1 cellular context compared by ENCODE assay signal in the genomic region with DNA sequence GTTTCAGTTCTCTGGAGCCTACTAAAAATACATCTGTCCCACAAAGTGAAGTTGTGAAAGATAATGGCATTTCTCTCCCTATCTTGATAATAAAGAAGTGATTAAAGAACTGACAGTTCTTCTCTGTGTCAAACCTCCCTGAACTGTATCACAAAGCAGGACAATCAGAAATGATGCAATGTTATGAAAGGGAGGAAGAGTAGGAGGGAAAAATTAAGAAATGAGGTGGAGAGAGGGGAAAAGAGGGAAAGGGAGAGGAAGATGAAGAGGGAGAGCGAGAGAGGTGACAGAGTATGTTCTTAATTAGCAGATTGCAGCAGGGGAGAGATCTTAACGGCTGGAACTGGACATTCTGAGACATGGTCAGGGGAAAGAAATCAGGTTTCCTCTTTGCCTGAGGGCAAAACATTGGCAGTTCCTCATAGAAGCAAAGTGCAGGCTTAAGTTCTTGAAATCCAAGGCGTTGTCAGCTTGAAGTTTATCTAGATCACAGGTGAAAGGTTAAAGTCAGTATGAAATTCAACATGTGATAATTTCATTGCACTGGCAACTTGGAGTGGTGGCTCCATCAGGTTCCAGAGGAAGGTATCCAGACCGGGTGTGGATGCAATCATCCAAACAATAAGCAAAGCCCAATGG.
TF ChIP-seq lines count a peak whose summit lies in the region.

No MANE protein-coding gene starts in this region.

TF ChIP-seq in GM23338, 12 proteins besides CTCF, POLR2A, EP300 and RAD21:
- TF ChIP-seq, protein P1, sequence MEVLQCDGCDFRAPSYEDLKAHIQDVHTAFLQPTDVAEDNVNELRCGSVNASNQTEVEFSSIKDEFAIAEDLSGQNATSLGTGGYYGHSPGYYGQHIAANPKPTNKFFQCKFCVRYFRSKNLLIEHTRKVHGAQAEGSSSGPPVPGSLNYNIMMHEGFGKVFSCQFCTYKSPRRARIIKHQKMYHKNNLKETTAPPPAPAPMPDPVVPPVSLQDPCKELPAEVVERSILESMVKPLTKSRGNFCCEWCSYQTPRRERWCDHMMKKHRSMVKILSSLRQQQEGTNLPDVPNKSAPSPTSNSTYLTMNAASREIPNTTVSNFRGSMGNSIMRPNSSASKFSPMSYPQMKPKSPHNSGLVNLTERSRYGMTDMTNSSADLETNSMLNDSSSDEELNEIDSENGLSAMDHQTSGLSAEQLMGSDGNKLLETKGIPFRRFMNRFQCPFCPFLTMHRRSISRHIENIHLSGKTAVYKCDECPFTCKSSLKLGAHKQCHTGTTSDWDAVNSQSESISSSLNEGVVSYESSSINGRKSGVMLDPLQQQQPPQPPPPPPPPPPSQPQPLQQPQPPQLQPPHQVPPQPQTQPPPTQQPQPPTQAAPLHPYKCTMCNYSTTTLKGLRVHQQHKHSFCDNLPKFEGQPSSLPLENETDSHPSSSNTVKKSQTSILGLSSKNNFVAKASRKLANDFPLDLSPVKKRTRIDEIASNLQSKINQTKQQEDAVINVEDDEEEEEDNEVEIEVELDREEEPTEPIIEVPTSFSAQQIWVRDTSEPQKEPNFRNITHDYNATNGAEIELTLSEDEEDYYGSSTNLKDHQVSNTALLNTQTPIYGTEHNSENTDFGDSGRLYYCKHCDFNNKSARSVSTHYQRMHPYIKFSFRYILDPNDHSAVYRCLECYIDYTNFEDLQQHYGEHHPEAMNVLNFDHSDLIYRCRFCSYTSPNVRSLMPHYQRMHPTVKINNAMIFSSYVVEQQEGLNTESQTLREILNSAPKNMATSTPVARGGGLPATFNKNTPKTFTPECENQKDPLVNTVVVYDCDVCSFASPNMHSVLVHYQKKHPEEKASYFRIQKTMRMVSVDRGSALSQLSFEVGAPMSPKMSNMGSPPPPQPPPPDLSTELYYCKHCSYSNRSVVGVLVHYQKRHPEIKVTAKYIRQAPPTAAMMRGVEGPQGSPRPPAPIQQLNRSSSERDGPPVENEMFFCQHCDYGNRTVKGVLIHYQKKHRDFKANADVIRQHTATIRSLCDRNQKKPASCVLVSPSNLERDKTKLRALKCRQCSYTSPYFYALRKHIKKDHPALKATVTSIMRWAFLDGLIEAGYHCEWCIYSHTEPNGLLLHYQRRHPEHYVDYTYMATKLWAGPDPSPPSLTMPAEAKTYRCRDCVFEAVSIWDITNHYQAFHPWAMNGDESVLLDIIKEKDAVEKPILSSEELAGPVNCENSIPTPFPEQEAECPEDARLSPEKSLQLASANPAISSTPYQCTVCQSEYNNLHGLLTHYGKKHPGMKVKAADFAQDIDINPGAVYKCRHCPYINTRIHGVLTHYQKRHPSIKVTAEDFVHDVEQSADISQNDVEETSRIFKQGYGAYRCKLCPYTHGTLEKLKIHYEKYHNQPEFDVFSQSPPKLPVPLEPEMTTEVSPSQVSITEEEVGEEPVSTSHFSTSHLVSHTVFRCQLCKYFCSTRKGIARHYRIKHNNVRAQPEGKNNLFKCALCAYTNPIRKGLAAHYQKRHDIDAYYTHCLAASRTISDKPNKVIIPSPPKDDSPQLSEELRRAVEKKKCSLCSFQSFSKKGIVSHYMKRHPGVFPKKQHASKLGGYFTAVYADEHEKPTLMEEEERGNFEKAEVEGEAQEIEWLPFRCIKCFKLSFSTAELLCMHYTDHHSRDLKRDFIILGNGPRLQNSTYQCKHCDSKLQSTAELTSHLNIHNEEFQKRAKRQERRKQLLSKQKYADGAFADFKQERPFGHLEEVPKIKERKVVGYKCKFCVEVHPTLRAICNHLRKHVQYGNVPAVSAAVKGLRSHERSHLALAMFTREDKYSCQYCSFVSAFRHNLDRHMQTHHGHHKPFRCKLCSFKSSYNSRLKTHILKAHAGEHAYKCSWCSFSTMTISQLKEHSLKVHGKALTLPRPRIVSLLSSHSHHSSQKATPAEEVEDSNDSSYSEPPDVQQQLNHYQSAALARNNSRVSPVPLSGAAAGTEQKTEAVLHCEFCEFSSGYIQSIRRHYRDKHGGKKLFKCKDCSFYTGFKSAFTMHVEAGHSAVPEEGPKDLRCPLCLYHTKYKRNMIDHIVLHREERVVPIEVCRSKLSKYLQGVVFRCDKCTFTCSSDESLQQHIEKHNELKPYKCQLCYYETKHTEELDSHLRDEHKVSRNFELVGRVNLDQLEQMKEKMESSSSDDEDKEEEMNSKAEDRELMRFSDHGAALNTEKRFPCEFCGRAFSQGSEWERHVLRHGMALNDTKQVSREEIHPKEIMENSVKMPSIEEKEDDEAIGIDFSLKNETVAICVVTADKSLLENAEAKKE (CRISPR knock-in tag; IDR thresholded peaks at IDR 0.05): no peak
- TF ChIP-seq STAT1 (IDR thresholded peaks at IDR 0.05; ENCODE audit: unreplicated experiment) (no peak), POLR2AphosphoS5 (IDR thresholded peaks at IDR 0.05; ENCODE audit: low read depth) (no peak), ZNF114 (CRISPR knock-in tag; IDR thresholded peaks at IDR 0.05) (no peak), EZH2 (IDR thresholded peaks at IDR 0.05; ENCODE audit: low read depth, unreplicated experiment) (no peak), NANOG (IDR thresholded peaks at IDR 0.05; ENCODE audit: borderline replicate concordance) (no peak), EZH2phosphoT487 (IDR thresholded peaks at IDR 0.05; ENCODE audit: unreplicated experiment) (no peak), ZNF331 (CRISPR knock-in tag; IDR thresholded peaks at IDR 0.05; ENCODE audit: low read depth) (no peak), CREB1 (CRISPR knock-in tag; IDR thresholded peaks at IDR 0.05; ENCODE audit: low read depth) (no peak), JUNB (IDR thresholded peaks at IDR 0.05; ENCODE audit: unreplicated experiment) (no peak)
- TF ChIP-seq, protein P2, sequence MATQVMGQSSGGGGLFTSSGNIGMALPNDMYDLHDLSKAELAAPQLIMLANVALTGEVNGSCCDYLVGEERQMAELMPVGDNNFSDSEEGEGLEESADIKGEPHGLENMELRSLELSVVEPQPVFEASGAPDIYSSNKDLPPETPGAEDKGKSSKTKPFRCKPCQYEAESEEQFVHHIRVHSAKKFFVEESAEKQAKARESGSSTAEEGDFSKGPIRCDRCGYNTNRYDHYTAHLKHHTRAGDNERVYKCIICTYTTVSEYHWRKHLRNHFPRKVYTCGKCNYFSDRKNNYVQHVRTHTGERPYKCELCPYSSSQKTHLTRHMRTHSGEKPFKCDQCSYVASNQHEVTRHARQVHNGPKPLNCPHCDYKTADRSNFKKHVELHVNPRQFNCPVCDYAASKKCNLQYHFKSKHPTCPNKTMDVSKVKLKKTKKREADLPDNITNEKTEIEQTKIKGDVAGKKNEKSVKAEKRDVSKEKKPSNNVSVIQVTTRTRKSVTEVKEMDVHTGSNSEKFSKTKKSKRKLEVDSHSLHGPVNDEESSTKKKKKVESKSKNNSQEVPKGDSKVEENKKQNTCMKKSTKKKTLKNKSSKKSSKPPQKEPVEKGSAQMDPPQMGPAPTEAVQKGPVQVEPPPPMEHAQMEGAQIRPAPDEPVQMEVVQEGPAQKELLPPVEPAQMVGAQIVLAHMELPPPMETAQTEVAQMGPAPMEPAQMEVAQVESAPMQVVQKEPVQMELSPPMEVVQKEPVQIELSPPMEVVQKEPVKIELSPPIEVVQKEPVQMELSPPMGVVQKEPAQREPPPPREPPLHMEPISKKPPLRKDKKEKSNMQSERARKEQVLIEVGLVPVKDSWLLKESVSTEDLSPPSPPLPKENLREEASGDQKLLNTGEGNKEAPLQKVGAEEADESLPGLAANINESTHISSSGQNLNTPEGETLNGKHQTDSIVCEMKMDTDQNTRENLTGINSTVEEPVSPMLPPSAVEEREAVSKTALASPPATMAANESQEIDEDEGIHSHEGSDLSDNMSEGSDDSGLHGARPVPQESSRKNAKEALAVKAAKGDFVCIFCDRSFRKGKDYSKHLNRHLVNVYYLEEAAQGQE (IDR thresholded peaks at IDR 0.05; ENCODE audit: unreplicated experiment): no peak
- TF ChIP-seq, protein P3, sequence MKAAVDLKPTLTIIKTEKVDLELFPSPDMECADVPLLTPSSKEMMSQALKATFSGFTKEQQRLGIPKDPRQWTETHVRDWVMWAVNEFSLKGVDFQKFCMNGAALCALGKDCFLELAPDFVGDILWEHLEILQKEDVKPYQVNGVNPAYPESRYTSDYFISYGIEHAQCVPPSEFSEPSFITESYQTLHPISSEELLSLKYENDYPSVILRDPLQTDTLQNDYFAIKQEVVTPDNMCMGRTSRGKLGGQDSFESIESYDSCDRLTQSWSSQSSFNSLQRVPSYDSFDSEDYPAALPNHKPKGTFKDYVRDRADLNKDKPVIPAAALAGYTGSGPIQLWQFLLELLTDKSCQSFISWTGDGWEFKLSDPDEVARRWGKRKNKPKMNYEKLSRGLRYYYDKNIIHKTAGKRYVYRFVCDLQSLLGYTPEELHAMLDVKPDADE (IDR thresholded peaks at IDR 0.05): no peak
